ENCODE assay signal across 8 cellular contexts in the genomic region with DNA sequence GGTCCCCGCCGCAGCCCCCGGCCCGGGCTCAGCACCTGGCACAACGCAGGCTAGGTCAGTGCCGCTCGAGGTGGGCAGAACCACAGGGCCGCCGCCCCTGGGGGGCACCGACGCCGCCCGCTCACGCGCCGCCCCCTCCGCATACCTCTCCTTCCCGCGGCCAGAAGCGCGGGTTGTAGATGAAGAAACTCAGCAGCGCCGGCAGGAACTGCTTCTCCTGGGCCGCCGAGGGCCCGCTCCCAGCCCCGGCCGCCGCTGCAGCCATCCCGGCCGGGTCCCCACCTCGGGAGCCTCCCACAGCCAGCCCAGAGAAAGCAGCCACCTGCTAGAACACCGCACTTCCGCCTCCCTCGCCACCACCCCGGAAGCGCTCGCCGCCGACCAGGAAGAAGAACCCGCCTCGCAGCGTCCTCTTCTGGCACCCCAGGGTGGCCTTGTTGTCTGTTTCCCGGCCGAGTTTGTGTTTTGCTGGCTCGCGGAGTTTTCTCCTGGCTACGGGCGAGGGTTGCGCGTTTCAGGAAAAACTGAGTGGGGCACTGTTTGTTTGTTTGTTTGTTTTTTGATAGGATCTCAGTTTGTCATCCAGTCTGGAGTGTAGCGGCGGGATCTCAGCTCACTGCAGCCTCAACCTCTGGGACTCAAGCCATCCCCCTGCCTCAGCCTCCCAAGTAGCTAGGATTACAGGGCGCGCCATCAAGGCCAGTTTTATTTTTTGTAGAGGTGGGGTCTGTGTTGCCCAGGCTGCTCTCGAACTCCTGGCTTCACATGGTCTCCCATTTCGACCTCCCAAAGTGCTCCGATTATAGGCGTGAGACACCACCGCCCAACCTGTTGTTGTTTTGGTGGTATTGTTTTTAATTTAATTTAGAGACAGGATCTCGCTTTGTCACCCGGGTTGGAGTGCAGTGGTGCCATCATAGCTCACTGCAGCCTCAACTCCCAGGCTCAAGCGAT. TPM values are rescaled to one million over a fixed set of nuclear protein-coding genes. Genes with fewer than 3 reads are reported as not detected.
DNase-seq lines count a peak whose midpoint lies in the region; ATAC-seq and TF ChIP-seq lines count a peak whose summit lies in the region.

No MANE protein-coding gene starts in this region.

- H4K5ac ChIP-seq in mesendoderm (ENCODE audit: low read length) = no peak overlapping the region

- no peak overlapping the region for H2BK120ac ChIP-seq in mesendoderm (ENCODE audit: low read depth, low read length)

- no peak overlapping the region for H2AK5ac ChIP-seq in mesendoderm (ENCODE audit: low read length)

- no peak overlapping the region for H2BK5ac ChIP-seq in mesendoderm (ENCODE audit: low read length)

- POLR2A ChIA-PET in CD8-positive, alpha-beta T cell (lab: Charles Lee) = interaction anchor here (1.0 kb wide), 1 partner anchor 100 kb away, joined by 3 read pairs; a partner anchor contains a TSS

- peaks cover 2% of the 10 kb centered on the region for H3K79me2 ChIP-seq in mesendoderm (ENCODE audit: control insufficient read depth, insufficient read depth, low read length)

- peak overlapping the region; percentile 19 for H3K23ac ChIP-seq in mesendoderm (ENCODE audit: low read length)

- peak overlapping the region; percentile 85 for H3K56ac ChIP-seq in mesendoderm (ENCODE audit: low read length)

- H3K36me3 Mint-ChIP-seq in CD8-positive, alpha-beta T cell = peaks cover 28% of the 10 kb centered on the region

- peak; percentile 94 for ATAC-seq in CD8-positive, alpha-beta T cell
- peak; percentile 99 for ATAC-seq in GM19372 (IDR thresholded peaks at IDR 0.05; ENCODE audit: low read depth, unreplicated experiment)
- ATAC-seq in HG03520 (IDR thresholded peaks at IDR 0.05; ENCODE audit: unreplicated experiment) = peak; percentile 98

- peak overlapping the region; percentile 89 for H3K4me3 Mint-ChIP-seq in CD8-positive, alpha-beta T cell

- DNase-seq in CD8-positive, alpha-beta T cell = peak; percentile 65 to 87 (median 80)
- peak; percentile 70 for DNase-seq in NCI-H774 (lab: John Stamatoyannopoulos, UW)
- peak; percentile 90 for DNase-seq in activated CD8-positive, alpha-beta memory T cell treated with anti-CD3 and anti-CD28 coated beads for 24 hours
- DNase-seq in effector memory CD4-positive, alpha-beta T cell = peak; percentile 63 to 71 (median 64)
- DNase-seq in mesendoderm = peak; percentile 49
- peak; percentile 69 for DNase-seq in stimulated activated CD8-positive, alpha-beta memory T cell treated with anti-CD3 and anti-CD28 coated beads, Interleukin-15, amount 100 ng/mL, for 1 hour (ENCODE audit: low read depth)

- H3K27ac Mint-ChIP-seq in CD8-positive, alpha-beta T cell = peak overlapping the region; percentile 93

- no peaks in the 10 kb centered on the region for H3K27me3 Mint-ChIP-seq in CD8-positive, alpha-beta T cell (ENCODE audit: low read depth)

- H3K4me1 Mint-ChIP-seq in CD8-positive, alpha-beta T cell (ENCODE audit: low read depth) = peaks cover 22% of the 10 kb centered on the region

- no peaks in the 10 kb centered on the region for H3K27me3 ChIP-seq in CD8-positive, alpha-beta T cell (ENCODE audit: insufficient read depth, low read length)
- H3K27me3 ChIP-seq in effector memory CD4-positive, alpha-beta T cell (replicated peaks; ENCODE audit: control insufficient read depth, insufficient read depth, low read length, poor library complexity, severe bottlenecking) = no peaks in the 10 kb centered on the region
- no peaks in the 10 kb centered on the region for H3K27me3 ChIP-seq in mesendoderm (ENCODE audit: insufficient read depth, low read length, poor library complexity)

- peak overlapping the region; percentile 99 for H4K8ac ChIP-seq in mesendoderm (ENCODE audit: low read depth, low read length)

- peak overlapping the region; percentile 84 for H3K4me3 ChIP-seq in CD8-positive, alpha-beta T cell (ENCODE audit: low read depth, low read length)
- H3K4me3 ChIP-seq in effector memory CD4-positive, alpha-beta T cell (ENCODE audit: insufficient read depth, low read depth, low read length, poor library complexity, severe bottlenecking) = peak overlapping the region; percentile 90
- H3K4me3 ChIP-seq in mesendoderm (ENCODE audit: low read length) = peak overlapping the region; percentile 75

- H2BK15ac ChIP-seq in mesendoderm (replicated peaks; ENCODE audit: low read depth) = no peak overlapping the region

- H3K9ac ChIP-seq in mesendoderm (ENCODE audit: low read length) = peak overlapping the region; percentile 65

- intact Hi-C loops in CD8-positive, alpha-beta T cell (cut with DNase I, micrococcal nuclease) = loop anchor here (1.0 to 10.0 kb wide), 8 partner anchors 99 to 905 kb away; a partner anchor contains a TSS

- H3K9me3 ChIP-seq in CD8-positive, alpha-beta T cell (ENCODE audit: low read length) = no peaks in the 10 kb centered on the region
- no peaks in the 10 kb centered on the region for H3K9me3 ChIP-seq in effector memory CD4-positive, alpha-beta T cell (ENCODE audit: control insufficient read depth, low read length)

- peak overlapping the region; percentile 72 for H3K27ac ChIP-seq in CD8-positive, alpha-beta T cell (ENCODE audit: low read depth, low read length)
- peak overlapping the region; percentile 78 for H3K27ac ChIP-seq in effector memory CD4-positive, alpha-beta T cell (ENCODE audit: insufficient read depth, low read length, poor library complexity, severe bottlenecking)
- H3K27ac ChIP-seq in mesendoderm (ENCODE audit: low read depth, low read length) = peak overlapping the region; percentile 9

- peak; percentile 32 for TF ChIP-seq CTCF in CD8-positive, alpha-beta T cell (IDR thresholded peaks at IDR 0.05)

- peak overlapping the region; percentile 79 for H3K4me2 ChIP-seq in mesendoderm (ENCODE audit: low read length)

- CTCF ChIA-PET in CD8-positive, alpha-beta T cell (lab: Charles Lee) = interaction anchor here (1.2 to 1.3 kb wide), 2 partner anchors 14 to 49 kb away, joined by 3 to 5 read pairs; no protein-coding TSS in a partner anchor

- peak overlapping the region; percentile 93 for H3K18ac ChIP-seq in mesendoderm (ENCODE audit: low read length)

- no peaks in the 10 kb centered on the region for H3K9me3 Mint-ChIP-seq in CD8-positive, alpha-beta T cell

- H3K4me1 ChIP-seq in CD8-positive, alpha-beta T cell (ENCODE audit: insufficient read depth, low read length) = peaks cover 10% of the 10 kb centered on the region
- H3K4me1 ChIP-seq in effector memory CD4-positive, alpha-beta T cell (ENCODE audit: control insufficient read depth, insufficient read depth, low read length, poor library complexity, severe bottlenecking) = peaks cover 11% of the 10 kb centered on the region
- H3K4me1 ChIP-seq in mesendoderm (ENCODE audit: control insufficient read depth, low read depth, low read length) = no peaks in the 10 kb centered on the region

- H3K4ac ChIP-seq in mesendoderm (ENCODE audit: low read depth, low read length) = peak overlapping the region; percentile 20

- H3K79me1 ChIP-seq in mesendoderm (ENCODE audit: low read length) = no peaks in the 10 kb centered on the region

- WGBS in mesendoderm (ENCODE audit: extremely low coverage, insufficient coverage, low lambda C conversion rate) = no CpG with 5 or more reads among the region's 63 CpGs

- H3K36me3 ChIP-seq in CD8-positive, alpha-beta T cell (ENCODE audit: insufficient read depth, low read length) = no peaks in the 10 kb centered on the region
- no peaks in the 10 kb centered on the region for H3K36me3 ChIP-seq in effector memory CD4-positive, alpha-beta T cell (ENCODE audit: control insufficient read depth, insufficient read depth, low read length)
- H3K36me3 ChIP-seq in mesendoderm (ENCODE audit: control insufficient read depth, insufficient read depth, low read length) = peaks cover 2% of the 10 kb centered on the region

RNA-seq across cellular contexts. Expression of a gene that starts 17.7 kb away (rescaled TPM):
- not detected for total RNA-seq in CD8-positive, alpha-beta T cell
- not detected for polyA plus RNA-seq in mesendoderm (2013, experiment 1 of 2)
- polyA plus RNA-seq in mesendoderm (2013, experiment 2 of 2) = not detected

Comparison
In these comparisons a context has a peak if more than half of its experiments do, and no peak if none do; other contexts are left out.
1. Peak in every context shown above with its lines: DNase-seq, ATAC-seq, H3K4me3 ChIP-seq and H3K27ac ChIP-seq.
2. H3K27ac ChIP-seq: peak in every context shown above with its lines; median percentile 78 in effector memory CD4-positive, alpha-beta T cell; 72 in CD8-positive, alpha-beta T cell; 9 in mesendoderm.